8 cellular contexts compared by ENCODE assay signal in genomic region chr2:69436937-69437750, GRCh38. TPM values are rescaled to one million over a fixed set of nuclear protein-coding genes. Genes with fewer than 3 reads are reported as not detected.
DNase-seq lines count a peak whose midpoint lies in the region; ATAC-seq and TF ChIP-seq lines count a peak whose summit lies in the region.

Gene NFU1 (minus strand): TSS chr2:69437435. CDS start chr2:69437422, 13 bp downstream.

- H3K9me3 Mint-ChIP-seq in memory B cell = peaks cover 3% of the 10 kb centered on the region

- no peaks in the 10 kb centered on the region for H3K27me3 Mint-ChIP-seq in memory B cell

- H3K4me3 ChIP-seq in effector memory CD4-positive, alpha-beta T cell (ENCODE audit: insufficient read depth, low read depth, low read length, poor library complexity, severe bottlenecking) = peak within 1 kb of the TSS; percentile 73

- POLR2A ChIA-PET in activated CD8-positive, alpha-beta memory T cell treated with anti-CD3 and anti-CD28 coated beads for 36 hours (lab: Charles Lee) = interaction anchor here (0.6 to 2.4 kb wide), 4 partner anchors 51 to 207 kb away, joined by 3 to 14 read pairs (median 6); partner anchors contain the start of gene GFPT1

- H3K27me3 ChIP-seq in effector memory CD4-positive, alpha-beta T cell (replicated peaks; ENCODE audit: control insufficient read depth, insufficient read depth, low read length, poor library complexity, severe bottlenecking) = no peaks in the 10 kb centered on the region

- peak; percentile 84 for ATAC-seq in memory B cell (ENCODE audit: low read depth)

- CTCF ChIA-PET in activated CD8-positive, alpha-beta memory T cell treated with anti-CD3 and anti-CD28 coated beads for 36 hours (lab: Charles Lee) = interaction anchor here (0.6 to 1.4 kb wide), 6 partner anchors 9 to 278 kb away, joined by 3 to 4 read pairs (median 3); partner anchors contain the start of gene AAK1

- peaks cover 2% of the 10 kb centered on the region for H3K36me3 Mint-ChIP-seq in memory B cell

- peak within 1 kb of the TSS; percentile 85 for H3K27ac ChIP-seq in effector memory CD4-positive, alpha-beta T cell (ENCODE audit: insufficient read depth, low read length, poor library complexity, severe bottlenecking)

- DNase-seq in COR-L47 (lab: John Stamatoyannopoulos, UW) = peak; percentile 91
- peak; percentile 94 for DNase-seq in GM20000 (ENCODE audit: low spot score)
- peak; percentile 92 for DNase-seq in HT-29 (ENCODE audit: low spot score)
- peak; percentile 94 to 95 for DNase-seq in NOMO-1 (lab: John Stamatoyannopoulos, UW; ENCODE audit: unreplicated experiment in 2 of 2)
- peak; percentile 78 to 81 (median 81) for DNase-seq in effector memory CD4-positive, alpha-beta T cell
- DNase-seq in memory B cell (ENCODE audit: low spot score in 2 of 2) = peak; percentile 82 to 88
- peak; percentile 76 for DNase-seq in stimulated activated CD8-positive, alpha-beta memory T cell treated with anti-CD3 and anti-CD28 coated beads, Interleukin-12 subunit alpha, Interleukin-12 subunit beta, amount 100 ng/mL, for 24 hours (ENCODE audit: extremely low read depth)

- H3K27ac Mint-ChIP-seq in memory B cell = peak within 1 kb of the TSS; percentile 99

- H3K9me3 ChIP-seq in effector memory CD4-positive, alpha-beta T cell (ENCODE audit: control insufficient read depth, low read length) = no peaks in the 10 kb centered on the region

- TF ChIP-seq CTCF in GM20000 (IDR thresholded peaks at IDR 0.05; ENCODE audit: extremely low read depth, missing control alignments) = peak; percentile 45

- no peaks in the 10 kb centered on the region for H3K36me3 ChIP-seq in effector memory CD4-positive, alpha-beta T cell (ENCODE audit: control insufficient read depth, insufficient read depth, low read length)

- H3K4me1 Mint-ChIP-seq in memory B cell = peaks cover 18% of the 10 kb centered on the region

- H3K4me3 Mint-ChIP-seq in memory B cell = peak within 1 kb of the TSS; percentile 95

- H3K4me1 ChIP-seq in effector memory CD4-positive, alpha-beta T cell (ENCODE audit: control insufficient read depth, insufficient read depth, low read length, poor library complexity, severe bottlenecking) = peaks cover 6% of the 10 kb centered on the region

RNA-seq across cellular contexts. Expression of gene NFU1, which starts in this region (rescaled TPM):
- total RNA-seq in HT-29 (2014; rRNA removed; shearing (Covaris generic)) = 13.1 and 16.6 TPM in 2 replicates
- 10 to 100 TPM; 40.7 to 41.2 TPM for total RNA-seq in activated CD8-positive, alpha-beta memory T cell treated with anti-CD3 and anti-CD28 coated beads for 36 hours

Comparison
In these comparisons a context has a peak if more than half of its experiments do, and no peak if none do; other contexts are left out.
1. Peak in every context shown above with its lines: DNase-seq, ATAC-seq, H3K4me3 ChIP-seq and H3K27ac ChIP-seq.